In genomic region chr17:79808763-79809529, GRCh38 we compare ENCODE assay signal across 8 cellular contexts. TPM values are rescaled to one million over a fixed set of nuclear protein-coding genes. Genes with fewer than 3 reads are reported as not detected.
DNase-seq lines count a peak whose midpoint lies in the region; ATAC-seq, FAIRE-seq and TF ChIP-seq lines count a peak whose summit lies in the region.

No MANE protein-coding gene starts in this region.

- no peak overlapping the region for H3K4me3 ChIP-seq in bronchial epithelial cell (ENCODE audit: low read depth, low read length)

- TF ChIP-seq CTCF in bronchial epithelial cell (IDR thresholded peaks at IDR 0.05; ENCODE audit: insufficient read depth, low read length, severe bottlenecking) = peak; percentile 76

- ATAC-seq in HG02885 (IDR thresholded peaks at IDR 0.05; ENCODE audit: poor library complexity, unreplicated experiment) = no peak
- ATAC-seq in HG02970 (IDR thresholded peaks at IDR 0.05; ENCODE audit: low FRiP score, unreplicated experiment) = no peak
- no peak for ATAC-seq in HG03097 (IDR thresholded peaks at IDR 0.05; ENCODE audit: low FRiP score, unreplicated experiment)

- no peaks in the 10 kb centered on the region for H3K36me3 ChIP-seq in bronchial epithelial cell (ENCODE audit: control insufficient read depth, insufficient read depth, low read length)

- DNase-seq in 8988T (peak; percentile 91), GF-D8 (lab: John Stamatoyannopoulos, UW) (peak; percentile 25), NCI-H460 (ENCODE audit: extremely low read depth, low read depth) (peak; percentile 56), bronchial epithelial cell (ENCODE audit: low read depth) (peak; percentile 66), mucosa of gallbladder (ENCODE audit: low spot score) (peak; percentile 64)

- FAIRE-seq in bronchial epithelial cell (lab: Jason Lieb, UNC) = peak; percentile 86

- peaks cover 77% of the 10 kb centered on the region for H3K27me3 ChIP-seq in bronchial epithelial cell (ENCODE audit: control insufficient read depth, insufficient read depth, low read length)

RNA-seq across cellular contexts. Expression of gene CBX8, which starts 12.1 kb away (rescaled TPM):
- total RNA-seq in NCI-H460 (2014; rRNA removed; shearing (Covaris generic)) = 7.8 and 11.0 TPM in 2 replicates
- polyA plus RNA-seq in NCI-H460 (2014; cell fraction: nucleus; rRNA removed) = 21.7 and 23.4 TPM in 2 replicates
- total RNA-seq in bronchial epithelial cell (2.6 and 2.7 TPM in 2 replicates), mucosa of gallbladder (9.7 TPM)

RNA-seq across cellular contexts. Expression of gene CBX4, which starts 30.3 kb away (rescaled TPM):
- 88.2 and 100 TPM in 2 replicates for total RNA-seq in NCI-H460 (2014; rRNA removed; shearing (Covaris generic))
- 68.5 and 83.6 TPM in 2 replicates for polyA plus RNA-seq in NCI-H460 (2014; cell fraction: nucleus; rRNA removed)
- total RNA-seq in bronchial epithelial cell (43.4 and 86.8 TPM in 2 replicates), mucosa of gallbladder (36.7 TPM)

RNA-seq across cellular contexts. Expression of gene CBX2, which starts 31.0 kb away (rescaled TPM):
- total RNA-seq in NCI-H460 (2014; rRNA removed; shearing (Covaris generic)) = 23.7 and 26.8 TPM in 2 replicates
- polyA plus RNA-seq in NCI-H460 (2014; cell fraction: nucleus; rRNA removed) = 87.7 and 96.1 TPM in 2 replicates
- 1.1 and 2.3 TPM in 2 replicates for total RNA-seq in bronchial epithelial cell
- 1.2 TPM for total RNA-seq in mucosa of gallbladder

Comparison
In these comparisons a context has a peak if more than half of its experiments do, and no peak if none do; other contexts are left out.
1. DNase-seq: peak in every context shown above with its lines; median percentile 91 in 8988T; 66 in bronchial epithelial cell; 64 in mucosa of gallbladder; 56 in NCI-H460; 25 in GF-D8.